Comparison of ENCODE assay signal across 12 cellular contexts in genomic region chr22:19090183-19090582, GRCh38. TPM values are rescaled to one million over a fixed set of nuclear protein-coding genes. Genes with fewer than 3 reads are reported as not detected.
"Had no signal": no experiment of that assay in that cellular context is flagged by ENCODE, and none has a peak within 500 bp of the region (broad histone marks: within the 10 kb centered on the region; RNA-seq: fewer than 3 reads in every experiment).

No MANE protein-coding gene starts in this region.

- H2AFZ ChIP-seq: GM23248 had no signal

- H3K4me3 ChIP-seq: GM23248, HAP-1 had no signal

- H3K4me1 ChIP-seq: HAP-1 had no signal

- H3K9me3 ChIP-seq: HAP-1 had no signal

- H3K27me3 Mint-ChIP-seq: IgD-negative memory B cell had no signal

- H3K4me3 Mint-ChIP-seq: HFFc6, IgD-negative memory B cell had no signal

- H3K27ac ChIP-seq: GM23248, HL-60 had no signal

- DNase-seq: GM23248, GOT3, H7, HFFc6, KG1 had no signal

- H3K27ac Mint-ChIP-seq: HFFc6 had no signal

- ATAC-seq: HCT116, HepG2 had no signal

- H3K9me3 Mint-ChIP-seq: HFFc6, IgD-negative memory B cell had no signal

- H3K9ac ChIP-seq: GM23248 had no signal

RNA-seq across cellular contexts. Expression of gene TSSK2, which starts 40.9 kb away (rescaled TPM):
- total RNA-seq: GM23248, H4, H7, HepG2, HFFc6, HT1080 had no signal
- polyA plus RNA-seq: GM23248, HepG2, IgD-negative memory B cell had no signal

RNA-seq across cellular contexts. Expression of gene GSC2, which starts 59.9 kb away (rescaled TPM):
- total RNA-seq: GM23248, H4, H7, HepG2, HFFc6, HT1080 had no signal
- polyA plus RNA-seq: GM23248, HepG2, IgD-negative memory B cell had no signal
